Comparison of ENCODE assay signal across 1 cellular context in the genomic region with DNA sequence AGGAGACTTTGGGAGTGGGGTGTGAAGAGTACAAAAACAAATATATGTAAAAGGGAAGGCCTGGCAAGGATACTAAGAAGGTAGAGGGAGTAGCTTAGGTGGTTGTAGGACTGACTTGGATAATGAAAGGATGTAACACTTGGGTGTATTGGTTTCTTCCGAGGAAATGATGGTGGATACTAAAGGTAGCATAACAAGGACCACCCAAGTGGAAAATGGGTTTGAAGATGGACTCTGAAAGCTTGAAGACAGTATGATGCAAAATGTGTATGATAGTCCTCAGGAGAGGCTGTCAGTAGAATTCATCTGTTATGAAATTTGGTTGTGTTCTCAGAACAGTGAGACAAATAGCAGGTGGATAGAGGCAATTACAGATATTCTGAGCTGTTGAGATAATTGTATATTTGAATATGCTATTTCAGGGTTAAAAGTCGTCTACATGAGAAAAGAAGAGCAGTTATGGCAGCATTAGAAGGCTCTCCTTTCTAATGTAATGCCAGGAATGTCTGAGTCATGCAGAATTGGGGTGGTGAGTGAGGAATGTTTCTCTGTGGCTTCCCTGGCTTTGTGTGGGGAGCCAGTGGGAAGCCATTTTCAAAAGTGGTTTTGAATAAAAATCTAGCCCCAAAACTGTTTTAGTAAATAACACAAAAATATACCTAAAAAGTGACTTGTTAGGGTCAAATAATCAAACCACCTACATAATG.
TF ChIP-seq lines count a peak whose summit lies in the region.

No MANE protein-coding gene starts in this region.

TF ChIP-seq in SK-N-SH, 30 proteins besides CTCF, POLR2A, EP300 and RAD21 (continued from another document):
- TF ChIP-seq, protein P1, sequence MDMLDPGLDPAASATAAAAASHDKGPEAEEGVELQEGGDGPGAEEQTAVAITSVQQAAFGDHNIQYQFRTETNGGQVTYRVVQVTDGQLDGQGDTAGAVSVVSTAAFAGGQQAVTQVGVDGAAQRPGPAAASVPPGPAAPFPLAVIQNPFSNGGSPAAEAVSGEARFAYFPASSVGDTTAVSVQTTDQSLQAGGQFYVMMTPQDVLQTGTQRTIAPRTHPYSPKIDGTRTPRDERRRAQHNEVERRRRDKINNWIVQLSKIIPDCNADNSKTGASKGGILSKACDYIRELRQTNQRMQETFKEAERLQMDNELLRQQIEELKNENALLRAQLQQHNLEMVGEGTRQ (IDR thresholded peaks at IDR 0.05; ENCODE audit: borderline replicate concordance, low read depth, low read length), result no peak
- TF ChIP-seq SMC3 (IDR thresholded peaks at IDR 0.05; ENCODE audit: low read depth, low read length) (no peak), FOXJ3 (CRISPR knock-in tag; IDR thresholded peaks at IDR 0.05) (no peak), RCOR1 (IDR thresholded peaks at IDR 0.05; ENCODE audit: low read length) (no peak), GATA2 (CRISPR knock-in tag; IDR thresholded peaks at IDR 0.05) (no peak), YY1 (IDR thresholded peaks at IDR 0.05; ENCODE audit: low read depth) (peak; percentile 84; the same call in 1 of the 2 replicates), RFX5 (IDR thresholded peaks at IDR 0.05; ENCODE audit: low read length) (no peak), JUND (IDR thresholded peaks at IDR 0.05) (peak; percentile 88), MXI1 (IDR thresholded peaks at IDR 0.05; ENCODE audit: low read depth, low read length) (no peak), FOXM1 (IDR thresholded peaks at IDR 0.05; ENCODE audit: low read depth) (no peak), CHD2 (IDR thresholded peaks at IDR 0.05; ENCODE audit: low read length, partially characterized antibody) (no peak), POLR2AphosphoS5 (IDR thresholded peaks at IDR 0.05; ENCODE audit: low read depth, low read length) (peak; percentile 59; the same call in 1 of the 2 replicates), TCF12 (IDR thresholded peaks at IDR 0.05) (peak; percentile 70), SIN3A (IDR thresholded peaks at IDR 0.05; ENCODE audit: borderline replicate concordance, low read depth, low read length) (0 out of 2 replicates have a peak, but pooled peaks have one; percentile 27)
- TF ChIP-seq, protein P2, sequence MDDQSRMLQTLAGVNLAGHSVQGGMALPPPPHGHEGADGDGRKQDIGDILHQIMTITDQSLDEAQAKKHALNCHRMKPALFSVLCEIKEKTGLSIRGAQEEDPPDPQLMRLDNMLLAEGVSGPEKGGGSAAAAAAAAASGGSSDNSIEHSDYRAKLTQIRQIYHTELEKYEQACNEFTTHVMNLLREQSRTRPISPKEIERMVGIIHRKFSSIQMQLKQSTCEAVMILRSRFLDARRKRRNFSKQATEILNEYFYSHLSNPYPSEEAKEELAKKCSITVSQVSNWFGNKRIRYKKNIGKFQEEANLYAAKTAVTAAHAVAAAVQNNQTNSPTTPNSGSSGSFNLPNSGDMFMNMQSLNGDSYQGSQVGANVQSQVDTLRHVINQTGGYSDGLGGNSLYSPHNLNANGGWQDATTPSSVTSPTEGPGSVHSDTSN (IDR thresholded peaks at IDR 0.05), result peak; percentile 49; the same call in 1 of the 2 replicates
- TF ChIP-seq, protein P3, sequence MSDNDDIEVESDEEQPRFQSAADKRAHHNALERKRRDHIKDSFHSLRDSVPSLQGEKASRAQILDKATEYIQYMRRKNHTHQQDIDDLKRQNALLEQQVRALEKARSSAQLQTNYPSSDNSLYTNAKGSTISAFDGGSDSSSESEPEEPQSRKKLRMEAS (IDR thresholded peaks at IDR 0.05; ENCODE audit: low read depth), result no peak
- TF ChIP-seq, protein P4, sequence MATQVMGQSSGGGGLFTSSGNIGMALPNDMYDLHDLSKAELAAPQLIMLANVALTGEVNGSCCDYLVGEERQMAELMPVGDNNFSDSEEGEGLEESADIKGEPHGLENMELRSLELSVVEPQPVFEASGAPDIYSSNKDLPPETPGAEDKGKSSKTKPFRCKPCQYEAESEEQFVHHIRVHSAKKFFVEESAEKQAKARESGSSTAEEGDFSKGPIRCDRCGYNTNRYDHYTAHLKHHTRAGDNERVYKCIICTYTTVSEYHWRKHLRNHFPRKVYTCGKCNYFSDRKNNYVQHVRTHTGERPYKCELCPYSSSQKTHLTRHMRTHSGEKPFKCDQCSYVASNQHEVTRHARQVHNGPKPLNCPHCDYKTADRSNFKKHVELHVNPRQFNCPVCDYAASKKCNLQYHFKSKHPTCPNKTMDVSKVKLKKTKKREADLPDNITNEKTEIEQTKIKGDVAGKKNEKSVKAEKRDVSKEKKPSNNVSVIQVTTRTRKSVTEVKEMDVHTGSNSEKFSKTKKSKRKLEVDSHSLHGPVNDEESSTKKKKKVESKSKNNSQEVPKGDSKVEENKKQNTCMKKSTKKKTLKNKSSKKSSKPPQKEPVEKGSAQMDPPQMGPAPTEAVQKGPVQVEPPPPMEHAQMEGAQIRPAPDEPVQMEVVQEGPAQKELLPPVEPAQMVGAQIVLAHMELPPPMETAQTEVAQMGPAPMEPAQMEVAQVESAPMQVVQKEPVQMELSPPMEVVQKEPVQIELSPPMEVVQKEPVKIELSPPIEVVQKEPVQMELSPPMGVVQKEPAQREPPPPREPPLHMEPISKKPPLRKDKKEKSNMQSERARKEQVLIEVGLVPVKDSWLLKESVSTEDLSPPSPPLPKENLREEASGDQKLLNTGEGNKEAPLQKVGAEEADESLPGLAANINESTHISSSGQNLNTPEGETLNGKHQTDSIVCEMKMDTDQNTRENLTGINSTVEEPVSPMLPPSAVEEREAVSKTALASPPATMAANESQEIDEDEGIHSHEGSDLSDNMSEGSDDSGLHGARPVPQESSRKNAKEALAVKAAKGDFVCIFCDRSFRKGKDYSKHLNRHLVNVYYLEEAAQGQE (IDR thresholded peaks at IDR 0.05; ENCODE audit: low read depth, low read length), result no peak
